8 cellular contexts compared by ENCODE assay signal in the genomic region with DNA sequence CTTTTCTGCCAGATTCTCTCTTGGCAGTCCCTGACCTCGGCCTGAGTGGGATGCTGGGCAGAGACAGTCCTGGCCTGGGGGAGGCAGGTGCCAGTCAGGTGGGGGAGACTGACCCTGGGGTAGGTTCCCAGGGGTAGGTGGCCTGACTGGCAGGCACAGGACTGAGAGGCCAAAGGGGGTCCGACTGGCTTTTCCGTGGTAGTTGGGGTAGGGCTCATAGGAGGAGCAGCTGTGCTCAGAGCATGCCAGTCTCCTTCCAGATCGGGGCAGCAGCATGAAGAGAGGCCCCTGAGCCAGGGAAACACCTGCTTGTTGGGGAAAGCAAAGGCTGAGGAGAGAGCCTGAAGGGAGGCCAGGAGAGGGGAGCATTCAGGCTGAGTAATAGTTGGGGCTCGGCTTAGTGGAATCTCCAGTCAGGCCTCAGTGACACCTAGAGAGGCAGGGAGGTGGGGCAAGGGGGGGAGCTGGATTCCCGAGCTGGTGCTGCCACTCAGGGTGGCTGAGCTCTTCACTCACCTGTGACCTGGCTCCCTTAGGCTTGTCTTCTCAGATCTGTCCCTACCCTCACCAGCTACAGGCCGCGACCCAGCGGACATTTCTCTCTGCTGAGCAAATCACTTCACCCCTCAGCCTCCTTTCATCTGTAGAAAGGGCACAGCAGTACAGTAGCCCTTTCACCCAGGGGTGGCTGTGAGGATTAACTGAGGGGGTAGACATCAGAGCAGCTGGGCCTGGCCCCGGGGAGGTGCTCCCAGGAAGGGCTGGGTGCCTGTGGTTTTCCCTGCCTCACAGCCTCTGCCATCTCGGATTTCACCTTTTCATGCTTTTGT. TPM values are rescaled to one million over a fixed set of nuclear protein-coding genes. Genes with fewer than 3 reads are reported as not detected.
DNase-seq lines count a peak whose midpoint lies in the region; ATAC-seq, FAIRE-seq and TF ChIP-seq lines count a peak whose summit lies in the region.

No MANE protein-coding gene starts in this region.

- no peak for DNase-seq in H54 (ENCODE audit: insufficient read length, low spot score)
- no peak for DNase-seq in T-cell
- peak; percentile 59 for DNase-seq in kidney
- DNase-seq in cerebellar cortex (ENCODE audit: low spot score) = no peak
- no peak for DNase-seq in nucleus accumbens (lab: John Stamatoyannopoulos, UW)
- no peak for DNase-seq in NK-92 (lab: John Stamatoyannopoulos, UW; ENCODE audit: unreplicated experiment)
- DNase-seq in SIG-M5 treated with dmso at 0.1 percent for 504 hours (lab: John Stamatoyannopoulos, UW; ENCODE audit: unreplicated experiment) = no peak

- H3K27ac Mint-ChIP-seq in T-cell = peak overlapping the region; percentile 13 to 14

- CTCF ChIA-PET in T-cell (lab: Charles Lee) = no interaction called here

- FAIRE-seq in H54 (lab: Jason Lieb, UNC) (peak; percentile 53), kidney (lab: Jason Lieb, UNC) (no peak)

- peaks cover 0 to 2% (median 0%) of the 10 kb centered on the region in 3 donors for H3K4me1 Mint-ChIP-seq in T-cell

- peak overlapping the region in 9 of 11 experiments; percentile 26 to 57 (median 42); a peak in 15 of 22 replicates for H3K9ac ChIP-seq in BLaER1 treated with 17β-estradiol and CSF1 and Interleukin-3, amounts not matched to agents 10 nM and 100 nM
- no peak overlapping the region for H3K9ac ChIP-seq in kidney (ENCODE audit: low read length in 2 of 2)

- peak overlapping the region in 10 of 11 experiments; percentile 9 to 41 (median 22); a peak in 14 of 22 replicates for H3K4me2 ChIP-seq in BLaER1 treated with 17β-estradiol and CSF1 and Interleukin-3, amounts not matched to agents 10 nM and 100 nM

- H3K27me3 Mint-ChIP-seq in T-cell = no peaks in the 10 kb centered on the region

- no peak overlapping the region for H3K4me3 Mint-ChIP-seq in T-cell

- TF ChIP-seq POLR2A in H54 (IDR thresholded peaks at IDR 0.05; ENCODE audit: low read depth, low read length) = no peak

- H3K9me3 Mint-ChIP-seq in T-cell = no peaks in the 10 kb centered on the region

- peaks cover 43% of the 10 kb centered on the region for H3K36me3 Mint-ChIP-seq in T-cell

- no peaks in the 10 kb centered on the region; a peak in 2 of 22 replicates for H3K9me3 ChIP-seq in BLaER1 treated with 17β-estradiol and CSF1 and Interleukin-3, amounts not matched to agents 10 nM and 100 nM (replicated peaks in 1 of 11)
- H3K9me3 ChIP-seq in kidney (ENCODE audit: control insufficient read depth in 1 of 2, low read length in 2 of 2) = no peaks in the 10 kb centered on the region

- peak overlapping the region in 8 of 11 experiments; percentile 8 to 57 (median 32); a peak in 9 of 22 replicates for H3K27ac ChIP-seq in BLaER1 treated with 17β-estradiol and CSF1 and Interleukin-3, amounts not matched to agents 10 nM and 100 nM
- no peak overlapping the region for H3K27ac ChIP-seq in kidney (ENCODE audit: low read depth in 2 of 2, low read length in 2 of 2)

- ATAC-seq in T-cell (replicated peaks in 1 of 4) = no peak

- H3K36me3 ChIP-seq in BLaER1 treated with 17β-estradiol and CSF1 and Interleukin-3, amounts not matched to agents 10 nM and 100 nM = peaks cover 48 to 100% (median 88%) of the 10 kb centered on the region in 11 experiments
- peaks cover 4 to 11% of the 10 kb centered on the region in 2 donors for H3K36me3 ChIP-seq in kidney (ENCODE audit: control insufficient read depth in 1 of 2, insufficient read depth in 2 of 2, low read length in 2 of 2)

- H3K4me3 ChIP-seq in BLaER1 treated with 17β-estradiol and CSF1 and Interleukin-3, amounts not matched to agents 10 nM and 100 nM = no peak overlapping the region
- no peak overlapping the region for H3K4me3 ChIP-seq in kidney (ENCODE audit: low read length in 2 of 2)

- intact Hi-C loops in kidney (cut with DNase I) = no loop called here

- H3K4me1 ChIP-seq in BLaER1 treated with 17β-estradiol and CSF1 and Interleukin-3, amounts not matched to agents 10 nM and 100 nM = peaks cover 12 to 42% (median 16%) of the 10 kb centered on the region in 10 experiments
- H3K4me1 ChIP-seq in kidney (ENCODE audit: control insufficient read depth in 1 of 2, insufficient read depth in 1 of 2, low read depth in 1 of 2, low read length in 2 of 2) = peaks cover 2% of the 10 kb centered on the region in 2 donors

- H4K20me1 ChIP-seq in BLaER1 treated with 17β-estradiol and CSF1 and Interleukin-3, amounts not matched to agents 10 nM and 100 nM = peaks cover 0 to 88% (median 67%) of the 10 kb centered on the region in 11 experiments; a peak in 18 of 22 replicates

- POLR2A ChIA-PET in T-cell (lab: Charles Lee) = no interaction called here

- no peaks in the 10 kb centered on the region for H3K27me3 ChIP-seq in BLaER1 treated with 17β-estradiol and CSF1 and Interleukin-3, amounts not matched to agents 10 nM and 100 nM

- TF ChIP-seq CTCF in kidney (IDR thresholded peaks at IDR 0.05; ENCODE audit: borderline replicate concordance, extremely low read depth, insufficient read depth) = no peak

RNA-seq across cellular contexts. Expression of a gene that starts 26.2 kb away (rescaled TPM):
- total RNA-seq in T-cell (10 to 100 TPM; 34.7 to 66.8 (median 58.7) TPM), kidney (26.4 TPM)
- 10.2 TPM for polyA plus RNA-seq in kidney (ENCODE audit: insufficient read depth, low read depth, low replicate concordance)

RNA-seq across cellular contexts. Expression of a gene that starts 45.3 kb away (rescaled TPM):
- total RNA-seq in T-cell (1 to 10 TPM in 3 of 5 donors, under 1 TPM in 2; 0.40 to 2.4 (median 1.0) TPM), kidney (37.7 TPM)
- 234 TPM for polyA plus RNA-seq in kidney (ENCODE audit: insufficient read depth, low read depth, low replicate concordance)

Comparison
In these comparisons a context has a peak if more than half of its experiments do, and no peak if none do; other contexts are left out.
1. H3K27ac ChIP-seq: peak in BLaER1 treated with 17β-estradiol and CSF1 and Interleukin-3, amounts not matched to agents 10 nM and 100 nM (8 of 11); none in kidney (0 of 2).
2. H3K9ac ChIP-seq: peak in BLaER1 treated with 17β-estradiol and CSF1 and Interleukin-3, amounts not matched to agents 10 nM and 100 nM (9 of 11); none in kidney (0 of 2).
3. RNA of a gene that starts 45.3 kb away (total RNA-seq): 37.7 TPM in kidney (single experiment); 0.40 to 2.4 TPM in T-cell; every median in the first group is over 10 times any median in the second.